Comparison of ENCODE assay signal across 10 cellular contexts in the genomic region with DNA sequence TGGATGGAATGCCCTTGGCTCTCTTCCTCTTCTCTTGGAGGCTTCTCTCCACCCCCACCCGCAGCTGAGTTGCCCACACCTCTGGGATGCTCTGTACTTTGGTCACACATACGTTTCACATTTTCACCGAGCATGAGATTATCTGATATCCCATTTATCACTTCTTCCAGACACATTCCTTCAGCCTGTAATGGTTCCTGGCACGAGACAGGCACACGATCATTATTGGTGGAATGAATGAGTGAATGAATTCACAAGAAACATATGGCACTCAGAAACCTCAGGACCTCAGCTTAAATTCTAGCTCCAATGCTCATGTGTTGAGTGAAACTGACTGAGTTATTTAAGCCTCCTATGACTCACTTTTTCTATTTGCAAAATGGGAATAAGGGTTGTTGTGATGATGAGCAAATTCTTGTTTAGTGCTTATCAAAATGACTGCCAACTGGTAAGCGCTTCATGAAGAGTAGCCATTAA.
DNase-seq lines count a peak whose midpoint lies in the region; ATAC-seq, FAIRE-seq and TF ChIP-seq lines count a peak whose summit lies in the region.
"Had no signal": no experiment of that assay in that cellular context is flagged by ENCODE, and none has a peak within 500 bp of the region (broad histone marks: within the 10 kb centered on the region; RNA-seq: fewer than 3 reads in every experiment).

No MANE protein-coding gene starts in this region.

- H3K9me3 ChIP-seq in astrocyte (ENCODE audit: insufficient read depth, low read depth, low read length) (no peaks in the 10 kb centered on the region), stomach smooth muscle (ENCODE audit: control insufficient read depth in 2 of 2, low read length in 2 of 2) (no peaks in the 10 kb centered on the region), heart left ventricle (no peaks in the 10 kb centered on the region)

- H3K36me3 ChIP-seq in astrocyte (ENCODE audit: insufficient read depth, low read length) (no peaks in the 10 kb centered on the region), stomach smooth muscle (ENCODE audit: control insufficient read depth in 2 of 2, insufficient read depth in 2 of 2, low read length in 2 of 2) (no peaks in the 10 kb centered on the region), heart left ventricle (no peaks in the 10 kb centered on the region)

- FAIRE-seq in astrocyte (lab: Jason Lieb, UNC): peak; percentile 87

- H3K27ac Mint-ChIP-seq in activated CD4-positive, alpha-beta T cell treated with anti-CD3 and anti-CD28 coated beads, Interleukin-2, amount 10 ng/mL, durations not matched to agents 7 days and 5 days: peak overlapping the region; percentile 11
- no peak overlapping the region for H3K27ac Mint-ChIP-seq in astrocyte (ENCODE audit: unreplicated experiment)

- CTCF ChIA-PET in activated CD4-positive, alpha-beta T cell treated with anti-CD3 and anti-CD28 coated beads, Interleukin-2, amount 10 ng/mL, durations not matched to agents 7 days and 5 days (lab: Charles Lee): interaction anchor here (0.9 to 1.4 kb wide), 2 partner anchors 9 to 20 kb away, joined by 4 to 5 read pairs; no protein-coding TSS in a partner anchor

- no peaks in the 10 kb centered on the region for H3K79me2 ChIP-seq in astrocyte (ENCODE audit: insufficient read depth, low read length)

- no peak for TF ChIP-seq CTCF in astrocyte (IDR thresholded peaks at IDR 0.05; ENCODE audit: insufficient read depth, low read depth, low read length)
- no peak for TF ChIP-seq CTCF in heart left ventricle (IDR thresholded peaks at IDR 0.05)

- peaks cover 32% of the 10 kb centered on the region for H3K4me1 ChIP-seq in astrocyte (ENCODE audit: insufficient read depth, low read length)
- H3K4me1 ChIP-seq in stomach smooth muscle (ENCODE audit: control insufficient read depth, insufficient read depth, low read length): peaks cover 4% of the 10 kb centered on the region
- peaks cover 0 to 11% (median 0%) of the 10 kb centered on the region in 12 donors for H3K4me1 ChIP-seq in heart left ventricle

- intact Hi-C loops in head of caudate nucleus (cut with DNase I): no loop called here
- intact Hi-C loops in heart left ventricle (cut with DNase I): loop anchor here in 1 of 10 donors (10.0 kb wide), 1 partner anchor 242 kb away; the partner anchor contains the start of gene JUN

- H4K20me1 ChIP-seq in astrocyte (ENCODE audit: insufficient read depth, low read length): no peaks in the 10 kb centered on the region

- no peaks in the 10 kb centered on the region for H3K27me3 ChIP-seq in astrocyte (ENCODE audit: insufficient read depth, low read length)
- no peaks in the 10 kb centered on the region for H3K27me3 ChIP-seq in stomach smooth muscle (ENCODE audit: control insufficient read depth in 1 of 2, insufficient read depth in 2 of 2, low read length in 2 of 2)
- no peaks in the 10 kb centered on the region for H3K27me3 ChIP-seq in heart left ventricle

- no peak for DNase-seq in activated CD4-positive, alpha-beta T cell treated with anti-CD3 and anti-CD28 coated beads, Interleukin-2, amount 10 ng/mL, durations not matched to agents 7 days and 5 days
- DNase-seq in activated CD4-positive, alpha-beta T cell treated with anti-CD3 and anti-CD28 coated beads for 48 hours: no peak
- DNase-seq in astrocyte (ENCODE audit: low read depth) (peak; percentile 96), NCI-H2081 (lab: John Stamatoyannopoulos, UW) (no peak), head of caudate nucleus (no peak), heart left ventricle (no peak)
- DNase-seq: amniotic stem cell, C1 segment of cervical spinal cord had no signal

- H3K4me1 Mint-ChIP-seq in activated CD4-positive, alpha-beta T cell treated with anti-CD3 and anti-CD28 coated beads, Interleukin-2, amount 10 ng/mL, durations not matched to agents 7 days and 5 days: peaks cover 8% of the 10 kb centered on the region
- H3K4me1 Mint-ChIP-seq in astrocyte (ENCODE audit: low read depth, unreplicated experiment): peaks cover 21% of the 10 kb centered on the region

- peaks cover 4% of the 10 kb centered on the region for H3K9me3 Mint-ChIP-seq in activated CD4-positive, alpha-beta T cell treated with anti-CD3 and anti-CD28 coated beads, Interleukin-2, amount 10 ng/mL, durations not matched to agents 7 days and 5 days
- no peaks in the 10 kb centered on the region for H3K9me3 Mint-ChIP-seq in astrocyte (ENCODE audit: unreplicated experiment)

- TF ChIP-seq POLR2A in heart left ventricle (IDR thresholded peaks at IDR 0.05): no peak

- ATAC-seq in HG03108 (IDR thresholded peaks at IDR 0.05; ENCODE audit: unreplicated experiment) (peak; percentile 6), heart left ventricle (no peak)

- peak overlapping the region; percentile 17 for H3K4me2 ChIP-seq in astrocyte (ENCODE audit: low read length)

- peaks cover 4% of the 10 kb centered on the region for H3K36me3 Mint-ChIP-seq in activated CD4-positive, alpha-beta T cell treated with anti-CD3 and anti-CD28 coated beads, Interleukin-2, amount 10 ng/mL, durations not matched to agents 7 days and 5 days (ENCODE audit: low read depth)
- H3K36me3 Mint-ChIP-seq in astrocyte (ENCODE audit: low read depth, unreplicated experiment): peaks cover 3% of the 10 kb centered on the region

- POLR2A ChIA-PET in activated CD4-positive, alpha-beta T cell treated with anti-CD3 and anti-CD28 coated beads, Interleukin-2, amount 10 ng/mL, durations not matched to agents 7 days and 5 days (lab: Charles Lee): no interaction called here

- H3K4me3 ChIP-seq in astrocyte (ENCODE audit: insufficient read depth, low read depth, low read length): no peak overlapping the region
- no peak overlapping the region for H3K4me3 ChIP-seq in stomach smooth muscle (ENCODE audit: low read length in 2 of 2)
- no peak overlapping the region for H3K4me3 ChIP-seq in heart left ventricle

- H3K9ac ChIP-seq in astrocyte (ENCODE audit: low read length): no peak overlapping the region
- no peak overlapping the region for H3K9ac ChIP-seq in stomach smooth muscle (ENCODE audit: low read length in 2 of 2)

- H3K4me3 Mint-ChIP-seq in activated CD4-positive, alpha-beta T cell treated with anti-CD3 and anti-CD28 coated beads, Interleukin-2, amount 10 ng/mL, durations not matched to agents 7 days and 5 days: no peak overlapping the region
- no peak overlapping the region for H3K4me3 Mint-ChIP-seq in astrocyte (ENCODE audit: unreplicated experiment)

- 88 to 95% (median 94%) methylated on average over 6 of the region's 6 CpGs for WGBS in heart left ventricle, 4 donors

- no peak overlapping the region for H2AFZ ChIP-seq in astrocyte (ENCODE audit: low read depth, low read length)

- no peaks in the 10 kb centered on the region for H3K27me3 Mint-ChIP-seq in activated CD4-positive, alpha-beta T cell treated with anti-CD3 and anti-CD28 coated beads, Interleukin-2, amount 10 ng/mL, durations not matched to agents 7 days and 5 days
- no peaks in the 10 kb centered on the region for H3K27me3 Mint-ChIP-seq in astrocyte (ENCODE audit: low read depth, unreplicated experiment)

- H3K27ac ChIP-seq in astrocyte (ENCODE audit: low read depth, low read length) (peak overlapping the region; percentile 53), stomach smooth muscle (ENCODE audit: low read length) (peak overlapping the region; percentile 0), heart left ventricle (no peak overlapping the region)

Comparison
In these comparisons a context has a peak if more than half of its experiments do, and no peak if none do; other contexts are left out.
1. H3K27ac ChIP-seq: peak in astrocyte (single experiment) and stomach smooth muscle (single experiment); none in heart left ventricle (0 of 12).